In genomic region chr12:124562018-124562795, GRCh38 we compare ENCODE assay signal across 25 cellular contexts. TPM values are rescaled to one million over a fixed set of nuclear protein-coding genes. Genes with fewer than 3 reads are reported as not detected.
DNase-seq lines count a peak whose midpoint lies in the region; ATAC-seq and TF ChIP-seq lines count a peak whose summit lies in the region.
"Had no signal": no experiment of that assay in that cellular context is flagged by ENCODE, and none has a peak within 500 bp of the region (broad histone marks: within the 10 kb centered on the region; RNA-seq: fewer than 3 reads in every experiment).

No MANE protein-coding gene starts in this region.

- H3K4me1 ChIP-seq in BLaER1 treated with 17β-estradiol and CSF1 and Interleukin-3, amounts not matched to agents 10 nM and 100 nM = peaks cover 67 to 81% (median 74%) of the 10 kb centered on the region in 10 experiments
- H3K4me1 ChIP-seq in SJCRH30 (peaks cover 5% of the 10 kb centered on the region; the same call in 1 of the 2 replicates), esophagus muscularis mucosa (peaks cover 60 to 86% (median 79%) of the 10 kb centered on the region in 4 donors), rectal smooth muscle tissue (ENCODE audit: control insufficient read depth, insufficient read depth, low read length) (peaks cover 29% of the 10 kb centered on the region), SK-N-SH (ENCODE audit: control insufficient read depth in 1 of 2, insufficient read depth in 2 of 2, low read depth in 1 of 2, low read length in 1 of 2) (peaks cover 0 to 49% of the 10 kb centered on the region in 2 experiments; a peak in 3 of 4 replicates)

- POLR2A ChIA-PET in SK-N-SH (lab: Yijun Ruan, JAX) = no interaction called here

- H3K27ac ChIP-seq in BLaER1 treated with 17β-estradiol and CSF1 and Interleukin-3, amounts not matched to agents 10 nM and 100 nM = no peak overlapping the region
- H3K27ac ChIP-seq in SJCRH30 = peak overlapping the region; percentile 10
- peak overlapping the region; percentile 92 to 99 (median 97) for H3K27ac ChIP-seq in esophagus muscularis mucosa (replicated peaks in 1 of 4)
- H3K27ac ChIP-seq in rectal smooth muscle tissue (ENCODE audit: low read depth, low read length) = peak overlapping the region; percentile 16
- H3K27ac ChIP-seq in SK-N-SH (ENCODE audit: low read depth in 2 of 2, low read length in 1 of 2) = no peak overlapping the region; a peak in 1 of 4 replicates
- H3K27ac ChIP-seq: SJSA1, skin epidermis, vagina had no signal

- H3K9ac ChIP-seq in BLaER1 treated with 17β-estradiol and CSF1 and Interleukin-3, amounts not matched to agents 10 nM and 100 nM = peak overlapping the region in 2 of 11 experiments; percentile 10 to 30; a peak in 2 of 22 replicates
- H3K9ac ChIP-seq in rectal smooth muscle tissue (ENCODE audit: low read length) (no peak overlapping the region), SK-N-SH (no peak overlapping the region)

- TF ChIP-seq POLR2A in esophagus muscularis mucosa (IDR thresholded peaks at IDR 0.05; ENCODE audit: low read depth) = no peak

- H3K9me2 ChIP-seq in SK-N-SH = no peaks in the 10 kb centered on the region

- intact Hi-C loops in esophagus muscularis mucosa (cut with DNase I) = loop anchor here (5.0 kb wide), 1 partner anchor 40 kb away; no protein-coding TSS in a partner anchor

- no peak overlapping the region; a peak in 1 of 20 replicates for H3K4me3 ChIP-seq in BLaER1 treated with 17β-estradiol and CSF1 and Interleukin-3, amounts not matched to agents 10 nM and 100 nM
- no peak overlapping the region for H3K4me3 ChIP-seq in SJCRH30
- no peak overlapping the region for H3K4me3 ChIP-seq in esophagus muscularis mucosa
- H3K4me3 ChIP-seq in rectal smooth muscle tissue (ENCODE audit: low read length) = no peak overlapping the region
- no peak overlapping the region for H3K4me3 ChIP-seq in SK-N-SH (ENCODE audit: low read depth in 2 of 2, low read length in 1 of 2)
- H3K4me3 ChIP-seq: SJSA1, skin epidermis, vagina had no signal

- H3K4me2 ChIP-seq in BLaER1 treated with 17β-estradiol and CSF1 and Interleukin-3, amounts not matched to agents 10 nM and 100 nM = peak overlapping the region; percentile 45 to 98 (median 73)
- no peak overlapping the region for H3K4me2 ChIP-seq in SK-N-SH

- DNase-seq in SJCRH30 (no peak), esophagus muscularis mucosa (ENCODE audit: extremely low spot score) (no peak), T-helper 2 cell (no peak), SK-N-SH (no peak), DMS114 treated with DMSO at 0.1 percent for 48 hours (lab: John Stamatoyannopoulos, UW; ENCODE audit: unreplicated experiment) (no peak)
- DNase-seq: activated CD8-positive, alpha-beta memory T cell treated with anti-CD3 and anti-CD28 coated beads, Interleukin-2, amount 10 ng/mL, durations not matched to agents 7 days and 5 days; activated T-cell treated with anti-CD3 and anti-CD28 coated beads, Interleukin-2, amount 50 U/mL, for 72 hours; AML-193; CD8-positive, alpha-beta memory T cell; cerebellar nuclear complex; DMS53; foreskin melanocyte; naive thymus-derived CD8-positive, alpha-beta T cell; NCI-H1048; NCI-H1694; NCI-H446; NCI-H748 treated with DMSO at 0.1 percent for 48 hours; stimulated activated CD4-positive, alpha-beta T cell treated with anti-CD3 and anti-CD28 coated beads, Interleukin-1b, Interleukin-23, amount 100 ng/mL, for 48 hours; T-helper 1 cell had no signal

- ATAC-seq in HG02981 (IDR thresholded peaks at IDR 0.05; ENCODE audit: unreplicated experiment) = no peak
- ATAC-seq: activated CD8-positive, alpha-beta memory T cell treated with anti-CD3 and anti-CD28 coated beads, Interleukin-2, amount 10 ng/mL, durations not matched to agents 7 days and 5 days; activated T-cell treated with anti-CD3 and anti-CD28 coated beads, Interleukin-2, amount 50 U/mL, for 72 hours; naive thymus-derived CD8-positive, alpha-beta T cell had no signal

- peaks cover 0 to 35% (median 14%) of the 10 kb centered on the region in 11 experiments; a peak in 14 of 22 replicates for H3K36me3 ChIP-seq in BLaER1 treated with 17β-estradiol and CSF1 and Interleukin-3, amounts not matched to agents 10 nM and 100 nM
- H3K36me3 ChIP-seq in SJCRH30 (peaks cover 11% of the 10 kb centered on the region), esophagus muscularis mucosa (no peaks in the 10 kb centered on the region), rectal smooth muscle tissue (ENCODE audit: control insufficient read depth, insufficient read depth, low read length) (no peaks in the 10 kb centered on the region), SK-N-SH (replicated peaks in 1 of 2; ENCODE audit: control insufficient read depth in 1 of 2, insufficient read depth in 2 of 2, low read length in 1 of 2) (peaks cover 3 to 7% of the 10 kb centered on the region in 2 experiments)
- H3K36me3 ChIP-seq: vagina had no signal

- peaks cover 0 to 7% (median 5%) of the 10 kb centered on the region in 11 experiments; a peak in 10 of 22 replicates for H3K9me3 ChIP-seq in BLaER1 treated with 17β-estradiol and CSF1 and Interleukin-3, amounts not matched to agents 10 nM and 100 nM (replicated peaks in 1 of 11)
- no peaks in the 10 kb centered on the region for H3K9me3 ChIP-seq in SJCRH30 (replicated peaks)
- no peaks in the 10 kb centered on the region for H3K9me3 ChIP-seq in esophagus muscularis mucosa
- no peaks in the 10 kb centered on the region for H3K9me3 ChIP-seq in SK-N-SH
- H3K9me3 ChIP-seq: SJSA1, vagina had no signal

- peaks cover 90 to 95% (median 94%) of the 10 kb centered on the region in 11 experiments for H4K20me1 ChIP-seq in BLaER1 treated with 17β-estradiol and CSF1 and Interleukin-3, amounts not matched to agents 10 nM and 100 nM
- peaks cover 90% of the 10 kb centered on the region for H4K20me1 ChIP-seq in SK-N-SH (ENCODE audit: insufficient read depth)

- peaks cover 5% of the 10 kb centered on the region for H3F3A ChIP-seq in SK-N-SH (replicated peaks; ENCODE audit: insufficient read depth)

- CTCF ChIA-PET in SK-N-SH (lab: Yijun Ruan, JAX) = interaction anchor here (1.1 to 2.4 kb wide), 3 partner anchors 11 to 526 kb away, joined by 3 to 8 read pairs (median 4); no protein-coding TSS in a partner anchor

- TF ChIP-seq EP300 in esophagus muscularis mucosa (IDR thresholded peaks at IDR 0.05) (no peak), SK-N-SH (IDR thresholded peaks at IDR 0.05; ENCODE audit: borderline replicate concordance in 1 of 2, low read depth in 1 of 2, low read length in 1 of 2) (no peak)

- H3K79me2 ChIP-seq in SK-N-SH (ENCODE audit: insufficient read depth) = peaks cover 96% of the 10 kb centered on the region

- no peak overlapping the region for H2AFZ ChIP-seq in SK-N-SH (ENCODE audit: low read depth)

- no peak for TF ChIP-seq CTCF in esophagus muscularis mucosa (IDR thresholded peaks at IDR 0.05)
- TF ChIP-seq CTCF in SK-N-SH (IDR thresholded peaks at IDR 0.05) = no peak

- no peaks in the 10 kb centered on the region for H3K27me3 ChIP-seq in BLaER1 treated with 17β-estradiol and CSF1 and Interleukin-3, amounts not matched to agents 10 nM and 100 nM
- no peaks in the 10 kb centered on the region for H3K27me3 ChIP-seq in SJCRH30
- no peaks in the 10 kb centered on the region for H3K27me3 ChIP-seq in esophagus muscularis mucosa
- H3K27me3 ChIP-seq in rectal smooth muscle tissue (ENCODE audit: control insufficient read depth, insufficient read depth, low read length) = no peaks in the 10 kb centered on the region
- no peaks in the 10 kb centered on the region for H3K27me3 ChIP-seq in SK-N-SH (ENCODE audit: insufficient read depth)
- H3K27me3 ChIP-seq: SJSA1, vagina had no signal

- WGBS in esophagus muscularis mucosa = 52% methylated on average over 18 of the region's 18 CpGs
- WGBS in SK-N-SH (ENCODE audit: low lambda C conversion rate) = 90% methylated on average over 18 of the region's 18 CpGs

- TF ChIP-seq RAD21 in SK-N-SH (IDR thresholded peaks at IDR 0.05; ENCODE audit: low read length) = no peak

TF ChIP-seq in SK-N-SH, 30 proteins besides CTCF, POLR2A, EP300 and RAD21 (continues in another document):
- TF ChIP-seq JUND (IDR thresholded peaks at IDR 0.05) (no peak), TCF12 (IDR thresholded peaks at IDR 0.05) (no peak), RXRA (IDR thresholded peaks at IDR 0.05; ENCODE audit: borderline replicate concordance, low read depth) (no peak), TEAD4 (IDR thresholded peaks at IDR 0.05; ENCODE audit: borderline replicate concordance, insufficient read depth) (no peak), SIN3A (IDR thresholded peaks at IDR 0.05; ENCODE audit: borderline replicate concordance, low read depth, low read length) (no peak), MAX (IDR thresholded peaks at IDR 0.05; ENCODE audit: low read depth) (no peak), GATA2 (CRISPR knock-in tag; IDR thresholded peaks at IDR 0.05) (no peak), PBX3 (IDR thresholded peaks at IDR 0.05) (no peak), NFIC (IDR thresholded peaks at IDR 0.05; ENCODE audit: borderline replicate concordance) (no peak), IRF3 (IDR thresholded peaks at IDR 0.05; ENCODE audit: low read depth, low read length) (no peak), FOXJ3 (CRISPR knock-in tag; IDR thresholded peaks at IDR 0.05) (no peak)

RNA-seq across cellular contexts. Expression of gene NCOR2, which starts 5.2 kb away (rescaled TPM):
- 48.5 and 52.2 TPM in 2 replicates for total RNA-seq in SJCRH30 (2014; rRNA removed; shearing (Covaris generic))
- total RNA-seq in esophagus muscularis mucosa = 100 to 1,000 TPM; 107 to 188 (median 131) TPM
- polyA plus RNA-seq in SK-N-SH (2012; rRNA removed) = 9.1 and 19.0 TPM in 2 replicates
- 14.3 and 16.0 TPM in 2 replicates for polyA plus RNA-seq in SK-N-SH (2012; cell fraction: cytosol; rRNA removed)
- polyA plus RNA-seq in SK-N-SH (2012; cell fraction: nucleus; rRNA removed) = 61.3 and 99.7 TPM in 2 replicates

Comparison
In these comparisons a context has a peak if more than half of its experiments do, and no peak if none do; other contexts are left out.
1. H3K27ac ChIP-seq: peak in SJCRH30 (single experiment), esophagus muscularis mucosa (4 of 4) and rectal smooth muscle tissue (single experiment); none in BLaER1 treated with 17β-estradiol and CSF1 and Interleukin-3, amounts not matched to agents 10 nM and 100 nM (0 of 11) and SK-N-SH (0 of 2).